In the genomic region with DNA sequence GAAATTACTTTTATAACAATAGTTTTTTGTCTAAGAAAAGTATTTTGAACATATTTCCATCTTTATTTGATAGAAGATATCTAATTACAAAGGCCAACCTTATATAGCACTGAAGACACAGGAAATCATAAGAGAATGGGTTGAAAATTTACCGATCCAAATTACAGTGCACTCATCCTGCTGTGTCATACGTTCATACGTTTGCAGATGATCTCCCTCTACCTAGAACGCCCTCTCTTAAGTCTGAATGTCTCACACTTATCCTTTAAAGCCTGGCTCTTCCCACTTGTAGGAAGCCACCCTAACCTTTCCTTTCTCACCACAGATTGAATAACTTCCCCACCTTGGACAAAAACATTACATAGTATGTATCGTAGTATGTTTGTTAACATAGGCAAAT, we compare ENCODE assay signal across 21 cellular contexts. TPM values are rescaled to one million over a fixed set of nuclear protein-coding genes. Genes with fewer than 3 reads are reported as not detected.
DNase-seq lines count a peak whose midpoint lies in the region; ATAC-seq and TF ChIP-seq lines count a peak whose summit lies in the region.
"Had no signal": no experiment of that assay in that cellular context is flagged by ENCODE, and none has a peak within 500 bp of the region (broad histone marks: within the 10 kb centered on the region; RNA-seq: fewer than 3 reads in every experiment).

No MANE protein-coding gene starts in this region.

- peaks cover 5% of the 10 kb centered on the region for H3K36me3 ChIP-seq in CD8-positive, alpha-beta memory T cell (ENCODE audit: insufficient read depth, low read length)

- POLR2A ChIA-PET in CD8-positive, alpha-beta memory T cell (lab: Charles Lee): interaction anchor here (0.7 kb wide), 1 partner anchor 40 kb away, joined by 4 read pairs; no protein-coding TSS in a partner anchor

- DNase-seq in T-helper 1 cell (no peak), T-helper 17 cell (no peak), fibroblast of mammary gland (ENCODE audit: low read depth) (peak; percentile 25), dedifferentiated amniotic fluid mesenchymal stem cell (ENCODE audit: extremely low spot score) (no peak)
- DNase-seq in CD8-positive, alpha-beta memory T cell: no peak
- no peak for DNase-seq in stimulated activated CD4-positive, alpha-beta T cell treated with anti-CD3 and anti-CD28 coated beads, Interleukin-1b, Interleukin-23, amount 100 ng/mL, for 48 hours
- DNase-seq: 8988T; Caco-2; Karpas-422; kidney; lower lobe of right lung; NCI-H1694; NCI-H82; PC-3; SHP77; stimulated activated CD4-positive, alpha-beta T cell treated with anti-CD3 and anti-CD28 coated beads, Interleukin-4, amount 100 ng/mL, for 24 hours; trophoblast cell had no signal

- H3K27ac Mint-ChIP-seq in T-helper 1 cell treated with Interleukin-12 subunit alpha and Interleukin-12 subunit beta and Interleukin-4 antibody, amounts not matched to agents 30 μg/mL and 1 μg/mL, for 36 hours: peak overlapping the region; percentile 23
- peak overlapping the region in 7 of 8 donors; percentile 5 to 68 (median 42) for H3K27ac Mint-ChIP-seq in CD8-positive, alpha-beta memory T cell
- H3K27ac Mint-ChIP-seq in T-helper 17 cell: peak overlapping the region; percentile 1

- no peak for TF ChIP-seq CTCF in fibroblast of mammary gland (conservative IDR thresholded peaks at IDR 0.05; ENCODE audit: control insufficient read depth, insufficient read depth, low read depth, low read length)

- peaks cover 21% of the 10 kb centered on the region for H3K4me1 ChIP-seq in CD8-positive, alpha-beta memory T cell (ENCODE audit: insufficient read depth, low read length)
- H3K4me1 ChIP-seq: Caco-2 had no signal

- no peaks in the 10 kb centered on the region for H3K9me3 ChIP-seq in CD8-positive, alpha-beta memory T cell (ENCODE audit: low read length)
- no peaks in the 10 kb centered on the region for H3K9me3 ChIP-seq in T-helper 17 cell (ENCODE audit: control insufficient read depth, low read length, poor library complexity, severe bottlenecking)
- H3K9me3 ChIP-seq: Caco-2, lower lobe of right lung had no signal

- H3K27me3 ChIP-seq in CD8-positive, alpha-beta memory T cell (ENCODE audit: insufficient read depth, low read length, poor library complexity, severe bottlenecking): no peaks in the 10 kb centered on the region

- peaks cover 16% of the 10 kb centered on the region for H3K36me3 Mint-ChIP-seq in T-helper 1 cell treated with Interleukin-12 subunit alpha and Interleukin-12 subunit beta and Interleukin-4 antibody, amounts not matched to agents 30 μg/mL and 1 μg/mL, for 36 hours (ENCODE audit: low read depth)
- H3K36me3 Mint-ChIP-seq in CD8-positive, alpha-beta memory T cell: peaks cover 0 to 26% (median 8%) of the 10 kb centered on the region in 3 donors
- no peaks in the 10 kb centered on the region for H3K36me3 Mint-ChIP-seq in T-helper 17 cell (ENCODE audit: low read depth)

- H3K4me1 Mint-ChIP-seq in T-helper 1 cell treated with Interleukin-12 subunit alpha and Interleukin-12 subunit beta and Interleukin-4 antibody, amounts not matched to agents 30 μg/mL and 1 μg/mL, for 36 hours (ENCODE audit: low read depth): peaks cover 23% of the 10 kb centered on the region
- H3K4me1 Mint-ChIP-seq in CD8-positive, alpha-beta memory T cell: peaks cover 41 to 71% (median 54%) of the 10 kb centered on the region in 3 donors
- H3K4me1 Mint-ChIP-seq in T-helper 17 cell: peaks cover 32% of the 10 kb centered on the region

- no peaks in the 10 kb centered on the region for H3K27me3 Mint-ChIP-seq in T-helper 1 cell treated with Interleukin-12 subunit alpha and Interleukin-12 subunit beta and Interleukin-4 antibody, amounts not matched to agents 30 μg/mL and 1 μg/mL, for 36 hours (ENCODE audit: low read depth)
- no peaks in the 10 kb centered on the region for H3K27me3 Mint-ChIP-seq in CD8-positive, alpha-beta memory T cell
- no peaks in the 10 kb centered on the region for H3K27me3 Mint-ChIP-seq in T-helper 17 cell
- H3K27me3 Mint-ChIP-seq: brain had no signal

- H3K9me3 Mint-ChIP-seq in T-helper 1 cell treated with Interleukin-12 subunit alpha and Interleukin-12 subunit beta and Interleukin-4 antibody, amounts not matched to agents 30 μg/mL and 1 μg/mL, for 36 hours: no peaks in the 10 kb centered on the region
- no peaks in the 10 kb centered on the region for H3K9me3 Mint-ChIP-seq in CD8-positive, alpha-beta memory T cell

- H3K4me3 ChIP-seq in CD8-positive, alpha-beta memory T cell (ENCODE audit: low read length): no peak overlapping the region
- H3K4me3 ChIP-seq in fibroblast of mammary gland (ENCODE audit: control insufficient read depth, low read depth, low read length): no peak overlapping the region
- H3K4me3 ChIP-seq: lower lobe of right lung, smooth muscle cell had no signal

- H3K27ac ChIP-seq in CD8-positive, alpha-beta memory T cell (ENCODE audit: low read depth, low read length): no peak overlapping the region
- H3K27ac ChIP-seq: lower lobe of right lung had no signal

- CTCF ChIA-PET in CD8-positive, alpha-beta memory T cell (lab: Charles Lee): no interaction called here

- ATAC-seq in T-helper 17 cell: peak; percentile 28
- ATAC-seq in GM21526 (IDR thresholded peaks at IDR 0.05; ENCODE audit: low FRiP score, unreplicated experiment): no peak
- ATAC-seq: lower lobe of right lung, PC-3 had no signal

- H3K4me3 Mint-ChIP-seq in T-helper 1 cell treated with Interleukin-12 subunit alpha and Interleukin-12 subunit beta and Interleukin-4 antibody, amounts not matched to agents 30 μg/mL and 1 μg/mL, for 36 hours: no peak overlapping the region
- peak overlapping the region in 4 of 7 donors; percentile 1 to 46 (median 35) for H3K4me3 Mint-ChIP-seq in CD8-positive, alpha-beta memory T cell
- no peak overlapping the region for H3K4me3 Mint-ChIP-seq in T-helper 17 cell
- H3K4me3 Mint-ChIP-seq: brain had no signal

RNA-seq across cellular contexts. Expression of a gene that starts 9.3 kb away (rescaled TPM):
- 10 to 100 TPM; 29.7 to 30.5 TPM for total RNA-seq in CD8-positive, alpha-beta memory T cell
- 25.7 TPM for polyA plus RNA-seq in CD8-positive, alpha-beta memory T cell
- 10 to 100 TPM; 75.5 to 84.6 TPM for total RNA-seq in T-helper 17 cell

RNA-seq across cellular contexts. Expression of a gene that starts 56.7 kb away (rescaled TPM):
- 10 to 100 TPM; 82.0 to 92.0 TPM for total RNA-seq in CD8-positive, alpha-beta memory T cell
- polyA plus RNA-seq in CD8-positive, alpha-beta memory T cell: 19.6 TPM
- total RNA-seq in T-helper 17 cell: 10 to 100 TPM; 49.2 to 60.1 TPM

Comparison
In these comparisons a context has a peak if more than half of its experiments do, and no peak if none do; other contexts are left out.
1. H3K4me3 Mint-ChIP-seq: peak in CD8-positive, alpha-beta memory T cell (4 of 7); none in T-helper 1 cell treated with Interleukin-12 subunit alpha and Interleukin-12 subunit beta and Interleukin-4 antibody, amounts not matched to agents 30 μg/mL and 1 μg/mL, for 36 hours (single experiment) and T-helper 17 cell (single experiment).
2. Peak in every context shown above with its lines, with median percentiles within 50 percentile points of each other: H3K27ac Mint-ChIP-seq.